ENCODE assay signal across 18 cellular contexts in genomic region chr12:67442896-67443295, GRCh38.
"Had no signal": no experiment of that assay in that cellular context is flagged by ENCODE, and none has a peak within 500 bp of the region (broad histone marks: within the 10 kb centered on the region; RNA-seq: fewer than 3 reads in every experiment).

No MANE protein-coding gene starts in this region.

- H3K27me3 ChIP-seq: brain microvascular endothelial cell, gastroesophageal sphincter, heart right ventricle had no signal

- ATAC-seq: activated CD8-positive, alpha-beta T cell treated with anti-CD3 and anti-CD28 coated beads for 36 hours; activated naive CD8-positive, alpha-beta T cell treated with anti-CD3 and anti-CD28 coated beads, Interleukin-2, amount 50 U/mL, for 24 hours; gastroesophageal sphincter; naive thymus-derived CD4-positive, alpha-beta T cell; stimulated activated effector memory CD8-positive, alpha-beta T cell treated with anti-CD3 and anti-CD28 coated beads, Interleukin-12 subunit alpha, Interleukin-12 subunit beta, amount 100 ng/mL, for 72 hours had no signal

- H3K27ac ChIP-seq: brain microvascular endothelial cell, coronary artery, gastroesophageal sphincter, thoracic aorta had no signal

- DNase-seq: activated CD4-positive, alpha-beta T cell treated with anti-CD3 and anti-CD28 coated beads, Interleukin-2, amount 10 ng/mL, durations not matched to agents 24 days and 14 days; activated CD8-positive, alpha-beta T cell treated with anti-CD3 and anti-CD28 coated beads for 36 hours; activated naive CD4-positive, alpha-beta T cell treated with Interleukin-2 at 50 U/mL for 16 hours; activated naive CD8-positive, alpha-beta T cell treated with anti-CD3 and anti-CD28 coated beads, Interleukin-2, amount 50 U/mL, for 24 hours; activated T-cell treated with anti-CD3 and anti-CD28 coated beads, Interleukin-2, amount 50 U/mL, for 24 hours; brain microvascular endothelial cell; naive thymus-derived CD4-positive, alpha-beta T cell; stimulated activated CD4-positive, alpha-beta T cell treated with anti-CD3 and anti-CD28 coated beads, Interleukin-4, amount 100 ng/mL, for 24 hours; T-helper 1 cell; T-helper 9 cell had no signal

- H3K27ac Mint-ChIP-seq: activated CD4-positive, alpha-beta T cell treated with anti-CD3 and anti-CD28 coated beads, Interleukin-2, amount 10 ng/mL, durations not matched to agents 24 days and 14 days; activated CD8-positive, alpha-beta T cell treated with anti-CD3 and anti-CD28 coated beads for 36 hours; activated naive CD8-positive, alpha-beta T cell treated with anti-CD3 and anti-CD28 coated beads, Interleukin-2, amount 50 U/mL, for 24 hours; activated T-cell treated with anti-CD3 and anti-CD28 coated beads, Interleukin-2, amount 50 U/mL, for 24 hours; activated T-helper 2 cell treated with anti-CD3 and anti-CD28 coated beads, Interferon-gamma antibody, Interleukin-2, Interleukin-4, amounts not matched to agents 10 μg/mL and 5 μg/mL and 100 μg/mL, durations not matched to agents 14 hours and 24 hours and 36 hours; memory B cell; stimulated activated effector memory CD8-positive, alpha-beta T cell treated with anti-CD3 and anti-CD28 coated beads, Interleukin-12 subunit alpha, Interleukin-12 subunit beta, amount 100 ng/mL, for 72 hours had no signal

- H3K4me3 Mint-ChIP-seq: activated CD4-positive, alpha-beta T cell treated with anti-CD3 and anti-CD28 coated beads, Interleukin-2, amount 10 ng/mL, durations not matched to agents 24 days and 14 days; activated CD8-positive, alpha-beta T cell treated with anti-CD3 and anti-CD28 coated beads for 36 hours; activated naive CD8-positive, alpha-beta T cell treated with anti-CD3 and anti-CD28 coated beads, Interleukin-2, amount 50 U/mL, for 24 hours; activated T-cell treated with anti-CD3 and anti-CD28 coated beads, Interleukin-2, amount 50 U/mL, for 24 hours; central memory CD8-positive, alpha-beta T cell; memory B cell; stimulated activated effector memory CD8-positive, alpha-beta T cell treated with anti-CD3 and anti-CD28 coated beads, Interleukin-12 subunit alpha, Interleukin-12 subunit beta, amount 100 ng/mL, for 72 hours had no signal

- H3K4me3 ChIP-seq: gastroesophageal sphincter had no signal

- H3K27me3 Mint-ChIP-seq: activated CD8-positive, alpha-beta T cell treated with anti-CD3 and anti-CD28 coated beads for 36 hours; activated T-cell treated with anti-CD3 and anti-CD28 coated beads, Interleukin-2, amount 50 U/mL, for 24 hours; central memory CD8-positive, alpha-beta T cell; memory B cell had no signal

- H3K36me3 ChIP-seq: brain microvascular endothelial cell, gastroesophageal sphincter, heart right ventricle, thoracic aorta had no signal

- H3K9me3 ChIP-seq: gastroesophageal sphincter, heart right ventricle, thoracic aorta had no signal

- H3K36me3 Mint-ChIP-seq: memory B cell; stimulated activated effector memory CD8-positive, alpha-beta T cell treated with anti-CD3 and anti-CD28 coated beads, Interleukin-12 subunit alpha, Interleukin-12 subunit beta, amount 100 ng/mL, for 72 hours had no signal

- H3K9me3 Mint-ChIP-seq: activated T-helper 2 cell treated with anti-CD3 and anti-CD28 coated beads, Interferon-gamma antibody, Interleukin-2, Interleukin-4, amounts not matched to agents 10 μg/mL and 5 μg/mL and 100 μg/mL, durations not matched to agents 14 hours and 24 hours and 36 hours; memory B cell; stimulated activated effector memory CD8-positive, alpha-beta T cell treated with anti-CD3 and anti-CD28 coated beads, Interleukin-12 subunit alpha, Interleukin-12 subunit beta, amount 100 ng/mL, for 72 hours had no signal
